ENCODE assay signal across 18 cellular contexts in the genomic region with DNA sequence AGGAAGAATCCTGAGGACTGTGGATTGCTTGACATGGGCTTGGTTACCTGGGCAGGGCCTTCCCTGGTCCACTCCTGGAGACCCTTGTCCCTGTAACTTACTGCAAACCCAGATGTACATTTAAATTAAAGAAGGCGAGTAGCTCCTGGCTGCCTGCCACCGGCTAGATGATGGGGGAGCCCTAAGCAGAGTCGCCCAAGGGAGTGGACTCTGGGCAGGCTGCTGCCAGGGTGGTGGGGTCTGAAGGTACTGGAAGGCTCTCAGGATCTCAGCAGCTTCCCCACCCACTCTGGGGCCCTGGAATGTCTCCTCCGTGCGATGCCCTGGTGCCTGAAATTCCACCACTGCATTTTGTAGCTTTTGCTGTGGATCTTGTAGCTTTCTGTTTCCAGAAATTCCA.
A peak's percentile ranks its signal among the peaks of the same experiment; 100 is the strongest.
DNase-seq lines count a peak whose midpoint lies in the region; ATAC-seq, FAIRE-seq and TF ChIP-seq lines count a peak whose summit lies in the region.
"Had no signal": no experiment of that assay in that cellular context is flagged by ENCODE, and none has a peak within 500 bp of the region (broad histone marks: within the 10 kb centered on the region; RNA-seq: fewer than 3 reads in every experiment).

No MANE protein-coding gene starts in this region.

- H3K4me3 ChIP-seq in A549 (no peak overlapping the region), mesenchymal stem cell (ENCODE audit: insufficient read depth in 1 of 2, low read depth in 1 of 2, low read length in 2 of 2) (peak overlapping the region in 1 of 2 experiments; percentile 3)
- H3K4me3 ChIP-seq: GM12878, lung, MG63, SK-N-MC had no signal

- no peak overlapping the region for H3K23ac ChIP-seq in mesenchymal stem cell (ENCODE audit: low read length in 2 of 2)

- DNase-seq in A549 (ENCODE audit: low read depth in 1 of 2, low spot score in 1 of 2), result no peak
- peak; percentile 14 for DNase-seq in LHCN-M2 (ENCODE audit: low read depth)
- DNase-seq in astrocyte of the hippocampus (ENCODE audit: low read depth, low spot score), result peak; percentile 65
- no peak for DNase-seq in mesenchymal stem cell
- no peak for DNase-seq in T-helper 9 cell
- DNase-seq: activated CD4-positive, alpha-beta T cell treated with anti-CD3 and anti-CD28 coated beads, Interleukin-2, amount 50 U/mL, for 48 hours; CD8-positive, alpha-beta memory T cell; H7; NCI-H1694 had no signal

- peak overlapping the region in 1 of 2 experiments; percentile 34 for H2BK12ac ChIP-seq in mesenchymal stem cell (ENCODE audit: low read length in 2 of 2)

- no peaks in the 10 kb centered on the region for H3K36me3 ChIP-seq in mesenchymal stem cell (ENCODE audit: control insufficient read depth in 1 of 2, insufficient read depth in 2 of 2, low read depth in 1 of 2, low read length in 2 of 2)
- H3K36me3 ChIP-seq: MG63 had no signal

- H3K18ac ChIP-seq in mesenchymal stem cell (ENCODE audit: low read depth in 1 of 2, low read length in 2 of 2), result peak overlapping the region in 1 of 2 experiments; percentile 8

- no peaks in the 10 kb centered on the region for H3K79me1 ChIP-seq in mesenchymal stem cell (replicated peaks; ENCODE audit: low read length, poor library complexity, severe bottlenecking)

- no peak for FAIRE-seq in A549 (lab: Jason Lieb, UNC)
- FAIRE-seq: G401.6, GM12878 had no signal

- ATAC-seq in A549, result peak; percentile 23 to 58; a peak in 4 of 6 replicates
- ATAC-seq in HG03378 (IDR thresholded peaks at IDR 0.05; ENCODE audit: unreplicated experiment), result no peak
- no peak for ATAC-seq in GM21528 (IDR thresholded peaks at IDR 0.05; ENCODE audit: low FRiP score, unreplicated experiment)
- no peak for ATAC-seq in GM21447 (IDR thresholded peaks at IDR 0.05; ENCODE audit: unreplicated experiment)
- ATAC-seq: activated T-helper 17 cell treated with anti-CD3 and anti-CD28 coated beads, Interleukin-2, amount 50 U/mL, for 72 hours; GM12878 had no signal

- POLR2A ChIA-PET in A549 (lab: Yijun Ruan, JAX), result no interaction called here

- no peak for TF ChIP-seq CTCF in A549 (IDR thresholded peaks at IDR 0.05)

- no peak for TF ChIP-seq POLR2A in A549 (IDR thresholded peaks at IDR 0.05; ENCODE audit: low read length)

- H4K91ac ChIP-seq in mesenchymal stem cell (ENCODE audit: low read length), result no peak overlapping the region

- no peak overlapping the region for H2BK5ac ChIP-seq in mesenchymal stem cell (ENCODE audit: low read depth, low read length, poor library complexity, severe bottlenecking)

- CTCF ChIA-PET in A549 (lab: Yijun Ruan, JAX), result interaction anchor here (0.9 to 1.4 kb wide), 2 partner anchors 17 to 402 kb away, joined by 3 to 7 read pairs; no protein-coding TSS in a partner anchor

- TF ChIP-seq RAD21 in A549 (conservative IDR thresholded peaks at IDR 0.05 in 1 of 2, IDR thresholded peaks at IDR 0.05 in 1 of 2), result no peak

- H3K27ac ChIP-seq in A549, result peak overlapping the region; percentile 62 to 81
- H3K27ac ChIP-seq in mesenchymal stem cell (ENCODE audit: low read length, poor library complexity, severe bottlenecking), result peak overlapping the region; percentile 24
- H3K27ac ChIP-seq: SK-N-MC had no signal

- H2AK5ac ChIP-seq in mesenchymal stem cell (ENCODE audit: low read length, severe bottlenecking), result peak overlapping the region; percentile 44

- no peak overlapping the region for H2BK120ac ChIP-seq in mesenchymal stem cell (ENCODE audit: low read depth, low read length)

- H2BK15ac ChIP-seq in mesenchymal stem cell (ENCODE audit: low read depth, poor library complexity, severe bottlenecking), result no peak overlapping the region

- H3K4me1 ChIP-seq in A549 (peaks cover 28% of the 10 kb centered on the region), mesenchymal stem cell (ENCODE audit: control insufficient read depth, insufficient read depth, low read depth, low read length) (peaks cover 31% of the 10 kb centered on the region)

- no peak overlapping the region for H3K14ac ChIP-seq in mesenchymal stem cell (ENCODE audit: low read length in 2 of 2)

- H3K9ac ChIP-seq in mesenchymal stem cell (ENCODE audit: low read length), result peak overlapping the region; percentile 14

- H3K4me2 ChIP-seq in A549, result peak overlapping the region; percentile 71
- peak overlapping the region; percentile 1 for H3K4me2 ChIP-seq in mesenchymal stem cell (ENCODE audit: low read length, poor library complexity, severe bottlenecking)

- H3K27me3 ChIP-seq in mesenchymal stem cell (ENCODE audit: control insufficient read depth in 1 of 2, insufficient read depth in 1 of 2, low read length in 2 of 2), result peaks cover 0 to 6% of the 10 kb centered on the region in 2 experiments
- H3K27me3 ChIP-seq: MG63 had no signal

- no peak overlapping the region for H4K8ac ChIP-seq in mesenchymal stem cell (ENCODE audit: low read length)

- H3K4ac ChIP-seq in mesenchymal stem cell (ENCODE audit: low read depth in 1 of 2, low read length in 2 of 2), result peak overlapping the region in 1 of 2 experiments; percentile 57

- WGBS in A549 (ENCODE audit: missing lambda C conversion rate), result 25% methylated on average over 5 of the region's 5 CpGs
- WGBS in mesenchymal stem cell, result 76% methylated on average over 5 of the region's 5 CpGs

- no peak for TF ChIP-seq EP300 in A549 (IDR thresholded peaks at IDR 0.05)

- H3K9me3 ChIP-seq in A549 (peaks cover 14% of the 10 kb centered on the region; the same call in 1 of the 3 replicates), mesenchymal stem cell (ENCODE audit: control insufficient read depth, low read length) (peaks cover 8% of the 10 kb centered on the region)

- H2AFZ ChIP-seq in mesenchymal stem cell (ENCODE audit: low read depth, low read length), result no peak overlapping the region

TF ChIP-seq in A549, 52 proteins besides CTCF, POLR2A, EP300 and RAD21:
- 0 out of 2 replicates have a peak, but pooled peaks have one; percentile 5 for TF ChIP-seq MAX (IDR thresholded peaks at IDR 0.05)
- TF ChIP-seq, protein P1, sequence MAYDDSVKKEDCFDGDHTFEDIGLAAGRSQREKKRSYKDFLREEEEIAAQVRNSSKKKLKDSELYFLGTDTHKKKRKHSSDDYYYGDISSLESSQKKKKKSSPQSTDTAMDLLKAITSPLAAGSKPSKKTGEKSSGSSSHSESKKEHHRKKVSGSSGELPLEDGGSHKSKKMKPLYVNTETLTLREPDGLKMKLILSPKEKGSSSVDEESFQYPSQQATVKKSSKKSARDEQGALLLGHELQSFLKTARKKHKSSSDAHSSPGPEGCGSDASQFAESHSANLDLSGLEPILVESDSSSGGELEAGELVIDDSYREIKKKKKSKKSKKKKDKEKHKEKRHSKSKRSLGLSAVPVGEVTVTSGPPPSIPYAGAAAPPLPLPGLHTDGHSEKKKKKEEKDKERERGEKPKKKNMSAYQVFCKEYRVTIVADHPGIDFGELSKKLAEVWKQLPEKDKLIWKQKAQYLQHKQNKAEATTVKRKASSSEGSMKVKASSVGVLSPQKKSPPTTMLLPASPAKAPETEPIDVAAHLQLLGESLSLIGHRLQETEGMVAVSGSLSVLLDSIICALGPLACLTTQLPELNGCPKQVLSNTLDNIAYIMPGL (CRISPR knock-in tag; IDR thresholded peaks at IDR 0.05; ENCODE audit: borderline replicate concordance), result no peak

Comparison
In these comparisons a context has a peak if more than half of its experiments do, and no peak if none do; other contexts are left out.
1. ATAC-seq: peak in A549 (2 of 2); none in HG03378 (single experiment), GM21528 (single experiment) and GM21447 (single experiment).
2. DNase-seq: peak in LHCN-M2 (single experiment) and astrocyte of the hippocampus (single experiment); none in A549 (0 of 2), mesenchymal stem cell (single experiment) and T-helper 9 cell (single experiment).